In genomic region chr19:10965398-10965797, GRCh38 we compare ENCODE assay signal across 22 cellular contexts. TPM values are rescaled to one million over a fixed set of nuclear protein-coding genes. Genes with fewer than 3 reads are reported as not detected.
DNase-seq lines count a peak whose midpoint lies in the region; ATAC-seq and TF ChIP-seq lines count a peak whose summit lies in the region.
"Had no signal": no experiment of that assay in that cellular context is flagged by ENCODE, and none has a peak within 500 bp of the region (broad histone marks: within the 10 kb centered on the region; RNA-seq: fewer than 3 reads in every experiment).

No MANE protein-coding gene starts in this region.

- H3K27me3 ChIP-seq in H9 (ENCODE audit: insufficient read depth, low read length): no peaks in the 10 kb centered on the region
- H3K27me3 ChIP-seq: esophagus muscularis mucosa, foreskin keratinocyte had no signal

- H3K79me2 ChIP-seq in H9 (ENCODE audit: insufficient read depth, low read length): peaks cover 67% of the 10 kb centered on the region

- no peak overlapping the region for H2BK120ac ChIP-seq in H9 (ENCODE audit: low read depth, low read length, poor library complexity, severe bottlenecking)

- no peak overlapping the region for H3K18ac ChIP-seq in H9 (ENCODE audit: insufficient read length, low read depth, low read length)

- H3K9ac ChIP-seq in H9 (ENCODE audit: extremely low read depth, insufficient read length, low read length): no peak overlapping the region

- H3K9me3 ChIP-seq in H9 (ENCODE audit: control insufficient read depth, low read depth, low read length): no peaks in the 10 kb centered on the region
- H3K9me3 ChIP-seq: esophagus muscularis mucosa had no signal

- peaks cover 9% of the 10 kb centered on the region for H3K23me2 ChIP-seq in H9 (ENCODE audit: insufficient read length, low read depth, low read length, poor library complexity, severe bottlenecking)

- no peak overlapping the region for H3K23ac ChIP-seq in H9 (ENCODE audit: insufficient read length, low read depth, low read length)

- no peak overlapping the region for H3K14ac ChIP-seq in H9 (ENCODE audit: insufficient read depth, low read length)

- H3K27ac Mint-ChIP-seq in H9 (peak overlapping the region in 2 of 3 experiments; percentile 14 to 75; a peak in 3 of 7 replicates), brain (peak overlapping the region; percentile 5 to 82 (median 62)), neural crest cell (ENCODE audit: unreplicated experiment) (peak overlapping the region; percentile 17)
- H3K27ac Mint-ChIP-seq: activated naive CD4-positive, alpha-beta T cell treated with anti-CD3 and anti-CD28 coated beads, Interleukin-2, amount 10 ng/mL, durations not matched to agents 7 days and 5 days; activated T-helper 1 cell treated with anti-CD3 and anti-CD28 coated beads, Interleukin-12 subunit alpha, Interleukin-12 subunit beta, Interleukin-2, Interleukin-4 antibody, amounts not matched to agents 30 ng/mL and 10 ng/mL and 1 ng/mL, durations not matched to agents 14 hours and 24 hours and 36 hours had no signal

- no peak for TF ChIP-seq CTCF in H9 (conservative IDR thresholded peaks at IDR 0.05)
- TF ChIP-seq CTCF in brain (conservative IDR thresholded peaks at IDR 0.05): no peak
- no peak for TF ChIP-seq CTCF in neural crest cell (conservative IDR thresholded peaks at IDR 0.05)

- H3K56ac ChIP-seq in H9 (ENCODE audit: insufficient read length, low read depth, low read length): no peak overlapping the region

- H3K9me3 Mint-ChIP-seq in H9: peaks cover 0 to 2% of the 10 kb centered on the region in 2 experiments; a peak in 1 of 5 replicates
- H3K9me3 Mint-ChIP-seq in brain: peaks cover 0 to 6% (median 0%) of the 10 kb centered on the region in 5 experiments
- no peaks in the 10 kb centered on the region for H3K9me3 Mint-ChIP-seq in neural crest cell
- H3K9me3 Mint-ChIP-seq: activated naive CD4-positive, alpha-beta T cell treated with anti-CD3 and anti-CD28 coated beads, Interleukin-2, amount 10 ng/mL, durations not matched to agents 7 days and 5 days; activated T-helper 1 cell treated with anti-CD3 and anti-CD28 coated beads, Interleukin-12 subunit alpha, Interleukin-12 subunit beta, Interleukin-2, Interleukin-4 antibody, amounts not matched to agents 30 ng/mL and 10 ng/mL and 1 ng/mL, durations not matched to agents 14 hours and 24 hours and 36 hours; stimulated activated naive CD8-positive, alpha-beta T cell treated with anti-CD3 and anti-CD28 coated beads, Interleukin-15, amount 100 ng/mL, for 72 hours had no signal

- no peak overlapping the region for H4K5ac ChIP-seq in H9 (ENCODE audit: insufficient read length, low read depth, low read length)

- H4K20me1 ChIP-seq in H9 (ENCODE audit: control insufficient read depth, insufficient read depth, insufficient read length): peaks cover 6% of the 10 kb centered on the region

- no peak overlapping the region for H2AFZ ChIP-seq in H9 (ENCODE audit: low read length)

- H3K27ac ChIP-seq in H9 (ENCODE audit: insufficient read length, low read depth, low read length): no peak overlapping the region
- H3K27ac ChIP-seq: 22Rv1, esophagus muscularis mucosa, foreskin keratinocyte, SK-N-MC had no signal

- no peak overlapping the region for H2BK20ac ChIP-seq in H9 (ENCODE audit: low read depth, low read length, poor library complexity, severe bottlenecking)

- H3K4me1 ChIP-seq in H9 (ENCODE audit: insufficient read depth, low read length): no peaks in the 10 kb centered on the region; the same call in 1 of the 2 replicates
- H3K4me1 ChIP-seq: foreskin keratinocyte had no signal

- H2BK5ac ChIP-seq in H9 (ENCODE audit: insufficient read length, low read length): no peak overlapping the region

- H3K4me2 ChIP-seq in H9 (ENCODE audit: insufficient read depth, insufficient read length, low read length): no peak overlapping the region

- peak; percentile 16 for DNase-seq in DMS79 (lab: John Stamatoyannopoulos, UW)
- DNase-seq in DMS79 treated with DMSO at 0.1 percent for 48 hours (lab: John Stamatoyannopoulos, UW): no peak
- DNase-seq in H9: no peak
- no peak for DNase-seq in neural crest cell (ENCODE audit: low read depth, low spot score)
- DNase-seq in T-helper 2 cell: no peak
- DNase-seq in islet precursor cell: no peak
- DNase-seq: activated CD4-positive, alpha-beta T cell treated with anti-CD3 and anti-CD28 coated beads for 48 hours; activated naive CD4-positive, alpha-beta T cell treated with anti-CD3 and anti-CD28 coated beads, Interleukin-2, amount 10 ng/mL, durations not matched to agents 7 days and 5 days; DMS 273 treated with DMSO at 0.1 percent for 48 hours; foreskin keratinocyte; Karpas-422; left cardiac atrium; stimulated activated CD8-positive, alpha-beta memory T cell treated with anti-CD3 and anti-CD28 coated beads, Interleukin-4, amount 100 ng/mL, for 48 hours; stimulated activated naive CD8-positive, alpha-beta T cell treated with anti-CD3 and anti-CD28 coated beads, Interleukin-15, amount 100 ng/mL, for 72 hours had no signal

- no peak overlapping the region for H4K8ac ChIP-seq in H9 (replicated peaks; ENCODE audit: insufficient read length, low read depth, low read length)

- H3K27me3 Mint-ChIP-seq in H9 (ENCODE audit: low read depth): no peaks in the 10 kb centered on the region
- H3K27me3 Mint-ChIP-seq in brain: peaks cover 9% of the 10 kb centered on the region
- H3K27me3 Mint-ChIP-seq in neural crest cell (ENCODE audit: low read depth): peaks cover 4% of the 10 kb centered on the region
- H3K27me3 Mint-ChIP-seq: activated naive CD4-positive, alpha-beta T cell treated with anti-CD3 and anti-CD28 coated beads, Interleukin-2, amount 10 ng/mL, durations not matched to agents 7 days and 5 days; stimulated activated naive CD8-positive, alpha-beta T cell treated with anti-CD3 and anti-CD28 coated beads, Interleukin-15, amount 100 ng/mL, for 72 hours had no signal

- ATAC-seq in HG02852 (IDR thresholded peaks at IDR 0.05; ENCODE audit: unreplicated experiment): no peak
- ATAC-seq: foreskin keratinocyte; HCT116; left cardiac atrium; sciatic nerve; stimulated activated naive CD8-positive, alpha-beta T cell treated with anti-CD3 and anti-CD28 coated beads, Interleukin-15, amount 100 ng/mL, for 72 hours had no signal

- H2AK5ac ChIP-seq in H9 (ENCODE audit: insufficient read length, low read length): no peak overlapping the region

- H3K4me1 Mint-ChIP-seq in H9: peaks cover 43 to 50% of the 10 kb centered on the region in 2 experiments
- H3K4me1 Mint-ChIP-seq in brain: peaks cover 71% of the 10 kb centered on the region
- H3K4me1 Mint-ChIP-seq in neural crest cell: peaks cover 55% of the 10 kb centered on the region

- H4K91ac ChIP-seq in H9 (ENCODE audit: insufficient read length, low read depth, low read length): no peak overlapping the region

- no CpG with 5 or more reads among the region's 6 CpGs for WGBS in H9 (ENCODE audit: extremely low coverage, insufficient read length, low lambda C conversion rate)

- H2BK12ac ChIP-seq in H9 (ENCODE audit: insufficient read length, low read depth, low read length): no peak overlapping the region

- H3K4me3 Mint-ChIP-seq in H9 (no peak overlapping the region), brain (peak overlapping the region; percentile 3 to 47 (median 13)), neural crest cell (peak overlapping the region; percentile 96)
- H3K4me3 Mint-ChIP-seq: activated naive CD4-positive, alpha-beta T cell treated with anti-CD3 and anti-CD28 coated beads, Interleukin-2, amount 10 ng/mL, durations not matched to agents 7 days and 5 days; activated T-helper 1 cell treated with anti-CD3 and anti-CD28 coated beads, Interleukin-12 subunit alpha, Interleukin-12 subunit beta, Interleukin-2, Interleukin-4 antibody, amounts not matched to agents 30 ng/mL and 10 ng/mL and 1 ng/mL, durations not matched to agents 14 hours and 24 hours and 36 hours; stimulated activated naive CD8-positive, alpha-beta T cell treated with anti-CD3 and anti-CD28 coated beads, Interleukin-15, amount 100 ng/mL, for 72 hours had no signal

- H3K4ac ChIP-seq in H9 (ENCODE audit: low read depth, low read length): no peak overlapping the region

- H2BK15ac ChIP-seq in H9 (ENCODE audit: low read depth, low read length): no peak overlapping the region

- H3K79me1 ChIP-seq in H9 (ENCODE audit: insufficient read depth, low read depth, low read length, poor library complexity, severe bottlenecking): peaks cover 5% of the 10 kb centered on the region

- H3T11ph ChIP-seq in H9 (ENCODE audit: low read length): no peak overlapping the region

- H3K36me3 Mint-ChIP-seq in H9 (ENCODE audit: insufficient read depth in 1 of 3, low read depth in 3 of 3): peaks cover 11 to 22% (median 14%) of the 10 kb centered on the region in 3 experiments; a peak in 6 of 7 replicates
- H3K36me3 Mint-ChIP-seq in brain: peaks cover 52% of the 10 kb centered on the region
- peaks cover 2% of the 10 kb centered on the region for H3K36me3 Mint-ChIP-seq in neural crest cell (ENCODE audit: low read depth)

RNA-seq across cellular contexts. Expression of gene SMARCA4, which starts 4.6 kb away (rescaled TPM):
- total RNA-seq in H9 (2021) (245 and 261 TPM in 2 replicates), neural crest cell (363 and 382 TPM in 2 replicates)
- polyA plus RNA-seq in brain (ENCODE audit: insufficient read depth, low read depth, low replicate concordance): 131 TPM

RNA-seq across cellular contexts. Expression of gene TIMM29, which starts 36.8 kb away (rescaled TPM):
- total RNA-seq in H9 (2021) (23.4 and 26.8 TPM in 2 replicates), neural crest cell (28.0 and 30.1 TPM in 2 replicates)
- 18.0 TPM for polyA plus RNA-seq in brain (ENCODE audit: insufficient read depth, low read depth, low replicate concordance)

RNA-seq across cellular contexts. Expression of gene YIPF2, which starts 37.0 kb away (rescaled TPM):
- total RNA-seq in H9 (2021) (58.2 and 60.2 TPM in 2 replicates), neural crest cell (19.8 and 22.0 TPM in 2 replicates)
- polyA plus RNA-seq in brain (ENCODE audit: insufficient read depth, low read depth, low replicate concordance): 55.1 TPM

Comparison
In these comparisons a context has a peak if more than half of its experiments do, and no peak if none do; other contexts are left out.
1. H3K4me3 Mint-ChIP-seq: peak in brain (5 of 5) and neural crest cell (single experiment); none in H9 (0 of 2).
2. Peak in every context shown above with its lines, with median percentiles within 50 percentile points of each other: H3K27ac Mint-ChIP-seq.